ENCODE assay signal across 10 cellular contexts in the genomic region with DNA sequence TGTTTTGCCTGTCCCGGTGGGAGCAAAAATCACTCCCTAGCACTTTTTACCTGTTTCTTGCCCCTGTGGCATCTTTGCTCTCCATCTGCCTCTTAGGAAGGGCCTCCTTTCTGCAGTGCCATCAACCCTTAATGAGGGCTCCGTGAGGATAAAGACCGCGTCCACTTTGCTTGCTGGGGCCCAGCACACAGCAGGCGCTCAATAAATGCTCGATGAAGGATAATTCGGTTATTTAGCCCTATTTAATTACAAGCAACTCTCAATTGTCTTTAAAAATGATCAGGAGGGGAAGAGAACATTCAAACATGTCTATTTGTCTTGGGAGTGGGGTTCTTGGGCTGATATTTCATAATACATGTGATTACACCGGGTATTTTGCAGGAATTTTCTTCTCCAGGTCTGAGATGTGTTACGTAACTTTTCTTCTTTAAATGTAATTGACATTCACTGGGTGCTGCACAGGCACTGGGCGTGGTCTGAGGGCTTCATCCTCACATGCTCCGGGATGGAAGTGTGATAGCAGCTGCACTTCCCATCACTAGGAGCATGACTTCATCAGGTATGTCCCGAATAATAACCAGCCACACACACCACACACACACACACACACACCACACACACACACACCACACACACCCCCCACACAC. TPM values are rescaled to one million over a fixed set of nuclear protein-coding genes. Genes with fewer than 3 reads are reported as not detected.
DNase-seq lines count a peak whose midpoint lies in the region; ATAC-seq and TF ChIP-seq lines count a peak whose summit lies in the region.
"Had no signal": no experiment of that assay in that cellular context is flagged by ENCODE, and none has a peak within 500 bp of the region (broad histone marks: within the 10 kb centered on the region; RNA-seq: fewer than 3 reads in every experiment).

No MANE protein-coding gene starts in this region.

- DNase-seq in NCI-H748 (lab: John Stamatoyannopoulos, UW; ENCODE audit: unreplicated experiment) (peak; percentile 28), NCI-H748 treated with DMSO at 0.1 percent for 48 hours (lab: John Stamatoyannopoulos, UW) (no peak), NCI-H69 (lab: John Stamatoyannopoulos, UW) (peak; percentile 86), epithelial cell of esophagus (ENCODE audit: low read depth) (peak; percentile 61), dedifferentiated amniotic fluid mesenchymal stem cell (ENCODE audit: extremely low spot score) (no peak), lower leg skin (ENCODE audit: low spot score in 2 of 2) (no peak)
- DNase-seq: left cardiac atrium had no signal

- intact Hi-C loops in lower leg skin (cut with DNase I; ENCODE audit: low total_unique reads) = no loop called here

- WGBS in lower leg skin, 2 donors = 39% methylated on average over 12 of the region's 12 CpGs

- H3K4me3 ChIP-seq in epithelial cell of esophagus (ENCODE audit: low read length) (no peak overlapping the region), skeletal muscle satellite cell (ENCODE audit: low read length) (peak overlapping the region; percentile 3), lower leg skin (ENCODE audit: low read depth, poor library complexity, severe bottlenecking) (no peak overlapping the region)
- H3K4me3 ChIP-seq: body of pancreas had no signal

- TF ChIP-seq CTCF in epithelial cell of esophagus (IDR thresholded peaks at IDR 0.05; ENCODE audit: insufficient read depth, low read depth, low read length, missing control alignments) (no peak), lower leg skin (IDR thresholded peaks at IDR 0.05) (no peak)

- peaks cover 81% of the 10 kb centered on the region for H3K27me3 ChIP-seq in skeletal muscle satellite cell (ENCODE audit: control insufficient read depth, insufficient read depth, low read length)

- H3K4me1 ChIP-seq in skeletal muscle satellite cell (ENCODE audit: control insufficient read depth, insufficient read depth, low read length) = peaks cover 5% of the 10 kb centered on the region

- peak overlapping the region; percentile 58 for H3K4me2 ChIP-seq in skeletal muscle satellite cell (ENCODE audit: low read length)

- TF ChIP-seq POLR2A in lower leg skin (IDR thresholded peaks at IDR 0.05) = no peak

- no peaks in the 10 kb centered on the region for H3K36me3 ChIP-seq in skeletal muscle satellite cell (ENCODE audit: insufficient read depth, low read length)

- H3K9me3 ChIP-seq in skeletal muscle satellite cell (replicated peaks; ENCODE audit: low read length) = no peaks in the 10 kb centered on the region
- H3K9me3 ChIP-seq: body of pancreas had no signal

- no peak overlapping the region for H3K9ac ChIP-seq in skeletal muscle satellite cell (ENCODE audit: low read depth, low read length)

- no peak for ATAC-seq in GM18517 (IDR thresholded peaks at IDR 0.05; ENCODE audit: unreplicated experiment)

RNA-seq across cellular contexts. Expression of gene NTNG2, which starts 19.8 kb away (rescaled TPM):
- total RNA-seq in skeletal muscle satellite cell (2012; rRNA removed) = 0.22 and 1.0 TPM in 2 replicates
- 1 to 10 TPM in 1 of 4 donors, under 1 TPM in 3; 0.10 to 1.0 (median 0.29) TPM for total RNA-seq in lower leg skin

Comparison
In these comparisons a context has a peak if more than half of its experiments do, and no peak if none do; other contexts are left out.
1. DNase-seq: peak in NCI-H748 (single experiment), NCI-H69 (single experiment) and epithelial cell of esophagus (single experiment); none in NCI-H748 treated with DMSO at 0.1 percent for 48 hours (single experiment), dedifferentiated amniotic fluid mesenchymal stem cell (single experiment) and lower leg skin (0 of 2).